Comparison of ENCODE assay signal across 1 cellular context in the genomic region with DNA sequence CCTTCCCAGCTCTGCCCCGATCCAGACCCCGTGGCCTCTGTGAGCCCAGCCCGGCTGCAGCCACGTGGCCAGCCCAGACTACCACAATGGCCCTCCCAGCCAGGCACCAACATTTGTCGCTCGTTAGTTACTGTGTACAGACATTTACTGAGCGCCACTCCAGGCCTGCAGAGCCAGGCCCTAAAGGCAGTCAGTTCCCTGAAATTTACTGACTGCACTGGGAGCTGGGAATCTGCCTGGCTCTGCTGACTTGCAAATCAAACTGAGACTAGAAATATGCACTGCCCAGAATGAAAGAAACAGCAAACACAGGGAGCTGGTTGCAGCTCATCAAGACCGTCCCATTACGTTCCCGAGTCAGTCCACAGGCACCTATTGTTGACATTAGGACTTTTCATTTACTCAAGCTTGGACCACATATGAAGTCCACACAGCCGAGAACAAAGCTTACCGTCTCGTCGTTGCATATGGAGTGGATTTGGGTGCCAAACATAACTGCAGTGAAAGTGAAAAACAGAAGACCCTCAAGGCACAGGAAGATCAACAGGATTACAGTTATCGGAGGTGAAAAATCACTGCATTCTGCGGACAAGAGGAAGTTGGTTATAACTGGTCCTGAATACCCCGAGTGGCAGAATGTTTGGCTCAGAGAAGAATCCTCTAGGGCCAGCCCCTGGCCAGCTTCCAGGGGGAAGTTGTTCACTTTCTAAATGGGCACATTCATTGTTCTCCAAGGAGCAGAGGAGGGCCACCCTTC.
A peak's percentile ranks its signal among the peaks of the same experiment; 100 is the strongest.
TF ChIP-seq lines count a peak whose summit lies in the region.

No MANE protein-coding gene starts in this region.

TF ChIP-seq in HepG2, 621 proteins besides CTCF, POLR2A, EP300 and RAD21 (continued from another document and continues in another):
- TF ChIP-seq, protein P1, sequence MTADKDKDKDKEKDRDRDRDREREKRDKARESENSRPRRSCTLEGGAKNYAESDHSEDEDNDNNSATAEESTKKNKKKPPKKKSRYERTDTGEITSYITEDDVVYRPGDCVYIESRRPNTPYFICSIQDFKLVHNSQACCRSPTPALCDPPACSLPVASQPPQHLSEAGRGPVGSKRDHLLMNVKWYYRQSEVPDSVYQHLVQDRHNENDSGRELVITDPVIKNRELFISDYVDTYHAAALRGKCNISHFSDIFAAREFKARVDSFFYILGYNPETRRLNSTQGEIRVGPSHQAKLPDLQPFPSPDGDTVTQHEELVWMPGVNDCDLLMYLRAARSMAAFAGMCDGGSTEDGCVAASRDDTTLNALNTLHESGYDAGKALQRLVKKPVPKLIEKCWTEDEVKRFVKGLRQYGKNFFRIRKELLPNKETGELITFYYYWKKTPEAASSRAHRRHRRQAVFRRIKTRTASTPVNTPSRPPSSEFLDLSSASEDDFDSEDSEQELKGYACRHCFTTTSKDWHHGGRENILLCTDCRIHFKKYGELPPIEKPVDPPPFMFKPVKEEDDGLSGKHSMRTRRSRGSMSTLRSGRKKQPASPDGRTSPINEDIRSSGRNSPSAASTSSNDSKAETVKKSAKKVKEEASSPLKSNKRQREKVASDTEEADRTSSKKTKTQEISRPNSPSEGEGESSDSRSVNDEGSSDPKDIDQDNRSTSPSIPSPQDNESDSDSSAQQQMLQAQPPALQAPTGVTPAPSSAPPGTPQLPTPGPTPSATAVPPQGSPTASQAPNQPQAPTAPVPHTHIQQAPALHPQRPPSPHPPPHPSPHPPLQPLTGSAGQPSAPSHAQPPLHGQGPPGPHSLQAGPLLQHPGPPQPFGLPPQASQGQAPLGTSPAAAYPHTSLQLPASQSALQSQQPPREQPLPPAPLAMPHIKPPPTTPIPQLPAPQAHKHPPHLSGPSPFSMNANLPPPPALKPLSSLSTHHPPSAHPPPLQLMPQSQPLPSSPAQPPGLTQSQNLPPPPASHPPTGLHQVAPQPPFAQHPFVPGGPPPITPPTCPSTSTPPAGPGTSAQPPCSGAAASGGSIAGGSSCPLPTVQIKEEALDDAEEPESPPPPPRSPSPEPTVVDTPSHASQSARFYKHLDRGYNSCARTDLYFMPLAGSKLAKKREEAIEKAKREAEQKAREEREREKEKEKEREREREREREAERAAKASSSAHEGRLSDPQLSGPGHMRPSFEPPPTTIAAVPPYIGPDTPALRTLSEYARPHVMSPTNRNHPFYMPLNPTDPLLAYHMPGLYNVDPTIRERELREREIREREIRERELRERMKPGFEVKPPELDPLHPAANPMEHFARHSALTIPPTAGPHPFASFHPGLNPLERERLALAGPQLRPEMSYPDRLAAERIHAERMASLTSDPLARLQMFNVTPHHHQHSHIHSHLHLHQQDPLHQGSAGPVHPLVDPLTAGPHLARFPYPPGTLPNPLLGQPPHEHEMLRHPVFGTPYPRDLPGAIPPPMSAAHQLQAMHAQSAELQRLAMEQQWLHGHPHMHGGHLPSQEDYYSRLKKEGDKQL (CRISPR knock-in tag; IDR thresholded peaks at IDR 0.05; ENCODE audit: low read depth): 0 out of 2 replicates have a peak, but pooled peaks have one; percentile 42
- peak; percentile 30; the same call in 1 of the 2 replicates for TF ChIP-seq NR2C2 (CRISPR knock-in tag; IDR thresholded peaks at IDR 0.05; ENCODE audit: borderline replicate concordance)
- no peak for TF ChIP-seq ZNF546 (CRISPR knock-in tag; conservative IDR thresholded peaks at IDR 0.05)
- TF ChIP-seq ZNF3 (CRISPR knock-in tag; IDR thresholded peaks at IDR 0.05): peak; percentile 78; the same call in 1 of the 2 replicates
- TF ChIP-seq, protein P2, sequence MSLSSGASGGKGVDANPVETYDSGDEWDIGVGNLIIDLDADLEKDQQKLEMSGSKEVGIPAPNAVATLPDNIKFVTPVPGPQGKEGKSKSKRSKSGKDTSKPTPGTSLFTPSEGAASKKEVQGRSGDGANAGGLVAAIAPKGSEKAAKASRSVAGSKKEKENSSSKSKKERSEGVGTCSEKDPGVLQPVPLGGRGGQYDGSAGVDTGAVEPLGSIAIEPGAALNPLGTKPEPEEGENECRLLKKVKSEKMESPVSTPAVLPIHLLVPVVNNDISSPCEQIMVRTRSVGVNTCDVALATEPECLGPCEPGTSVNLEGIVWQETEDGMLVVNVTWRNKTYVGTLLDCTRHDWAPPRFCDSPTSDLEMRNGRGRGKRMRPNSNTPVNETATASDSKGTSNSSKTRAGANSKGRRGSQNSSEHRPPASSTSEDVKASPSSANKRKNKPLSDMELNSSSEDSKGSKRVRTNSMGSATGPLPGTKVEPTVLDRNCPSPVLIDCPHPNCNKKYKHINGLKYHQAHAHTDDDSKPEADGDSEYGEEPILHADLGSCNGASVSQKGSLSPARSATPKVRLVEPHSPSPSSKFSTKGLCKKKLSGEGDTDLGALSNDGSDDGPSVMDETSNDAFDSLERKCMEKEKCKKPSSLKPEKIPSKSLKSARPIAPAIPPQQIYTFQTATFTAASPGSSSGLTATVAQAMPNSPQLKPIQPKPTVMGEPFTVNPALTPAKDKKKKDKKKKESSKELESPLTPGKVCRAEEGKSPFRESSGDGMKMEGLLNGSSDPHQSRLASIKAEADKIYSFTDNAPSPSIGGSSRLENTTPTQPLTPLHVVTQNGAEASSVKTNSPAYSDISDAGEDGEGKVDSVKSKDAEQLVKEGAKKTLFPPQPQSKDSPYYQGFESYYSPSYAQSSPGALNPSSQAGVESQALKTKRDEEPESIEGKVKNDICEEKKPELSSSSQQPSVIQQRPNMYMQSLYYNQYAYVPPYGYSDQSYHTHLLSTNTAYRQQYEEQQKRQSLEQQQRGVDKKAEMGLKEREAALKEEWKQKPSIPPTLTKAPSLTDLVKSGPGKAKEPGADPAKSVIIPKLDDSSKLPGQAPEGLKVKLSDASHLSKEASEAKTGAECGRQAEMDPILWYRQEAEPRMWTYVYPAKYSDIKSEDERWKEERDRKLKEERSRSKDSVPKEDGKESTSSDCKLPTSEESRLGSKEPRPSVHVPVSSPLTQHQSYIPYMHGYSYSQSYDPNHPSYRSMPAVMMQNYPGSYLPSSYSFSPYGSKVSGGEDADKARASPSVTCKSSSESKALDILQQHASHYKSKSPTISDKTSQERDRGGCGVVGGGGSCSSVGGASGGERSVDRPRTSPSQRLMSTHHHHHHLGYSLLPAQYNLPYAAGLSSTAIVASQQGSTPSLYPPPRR (CRISPR knock-in tag; IDR thresholded peaks at IDR 0.05; ENCODE audit: borderline replicate concordance): peak; percentile 77; the same call in 1 of the 2 replicates
- no peak for TF ChIP-seq GTF2F1 (IDR thresholded peaks at IDR 0.05; ENCODE audit: low read length)
- TF ChIP-seq, protein P3, sequence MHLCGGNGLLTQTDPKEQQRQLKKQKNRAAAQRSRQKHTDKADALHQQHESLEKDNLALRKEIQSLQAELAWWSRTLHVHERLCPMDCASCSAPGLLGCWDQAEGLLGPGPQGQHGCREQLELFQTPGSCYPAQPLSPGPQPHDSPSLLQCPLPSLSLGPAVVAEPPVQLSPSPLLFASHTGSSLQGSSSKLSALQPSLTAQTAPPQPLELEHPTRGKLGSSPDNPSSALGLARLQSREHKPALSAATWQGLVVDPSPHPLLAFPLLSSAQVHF (CRISPR knock-in tag; IDR thresholded peaks at IDR 0.05): no peak
- TF ChIP-seq ZSCAN30 (CRISPR knock-in tag; IDR thresholded peaks at IDR 0.05): no peak
- peak; percentile 59; the same call in 1 of the 2 replicates for TF ChIP-seq ZNF12 (CRISPR knock-in tag; IDR thresholded peaks at IDR 0.05)
- TF ChIP-seq BORCS8-MEF2B (CRISPR knock-in tag; IDR thresholded peaks at IDR 0.05): peak; percentile 43; the same call in 1 of the 2 replicates
- TF ChIP-seq ISL2 (CRISPR knock-in tag; IDR thresholded peaks at IDR 0.05): peak; percentile 49; the same call in 1 of the 2 replicates
- TF ChIP-seq, protein P4, sequence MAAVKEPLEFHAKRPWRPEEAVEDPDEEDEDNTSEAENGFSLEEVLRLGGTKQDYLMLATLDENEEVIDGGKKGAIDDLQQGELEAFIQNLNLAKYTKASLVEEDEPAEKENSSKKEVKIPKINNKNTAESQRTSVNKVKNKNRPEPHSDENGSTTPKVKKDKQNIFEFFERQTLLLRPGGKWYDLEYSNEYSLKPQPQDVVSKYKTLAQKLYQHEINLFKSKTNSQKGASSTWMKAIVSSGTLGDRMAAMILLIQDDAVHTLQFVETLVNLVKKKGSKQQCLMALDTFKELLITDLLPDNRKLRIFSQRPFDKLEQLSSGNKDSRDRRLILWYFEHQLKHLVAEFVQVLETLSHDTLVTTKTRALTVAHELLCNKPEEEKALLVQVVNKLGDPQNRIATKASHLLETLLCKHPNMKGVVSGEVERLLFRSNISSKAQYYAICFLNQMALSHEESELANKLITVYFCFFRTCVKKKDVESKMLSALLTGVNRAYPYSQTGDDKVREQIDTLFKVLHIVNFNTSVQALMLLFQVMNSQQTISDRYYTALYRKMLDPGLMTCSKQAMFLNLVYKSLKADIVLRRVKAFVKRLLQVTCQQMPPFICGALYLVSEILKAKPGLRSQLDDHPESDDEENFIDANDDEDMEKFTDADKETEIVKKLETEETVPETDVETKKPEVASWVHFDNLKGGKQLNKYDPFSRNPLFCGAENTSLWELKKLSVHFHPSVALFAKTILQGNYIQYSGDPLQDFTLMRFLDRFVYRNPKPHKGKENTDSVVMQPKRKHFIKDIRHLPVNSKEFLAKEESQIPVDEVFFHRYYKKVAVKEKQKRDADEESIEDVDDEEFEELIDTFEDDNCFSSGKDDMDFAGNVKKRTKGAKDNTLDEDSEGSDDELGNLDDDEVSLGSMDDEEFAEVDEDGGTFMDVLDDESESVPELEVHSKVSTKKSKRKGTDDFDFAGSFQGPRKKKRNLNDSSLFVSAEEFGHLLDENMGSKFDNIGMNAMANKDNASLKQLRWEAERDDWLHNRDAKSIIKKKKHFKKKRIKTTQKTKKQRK (IDR thresholded peaks at IDR 0.05; ENCODE audit: low read length): no peak
- no peak for TF ChIP-seq TGIF2 (CRISPR knock-in tag; IDR thresholded peaks at IDR 0.05)
- peak; percentile 84 for TF ChIP-seq PAXIP1 (CRISPR knock-in tag; conservative IDR thresholded peaks at IDR 0.05)
- TF ChIP-seq ZSCAN9 (CRISPR knock-in tag; IDR thresholded peaks at IDR 0.05; ENCODE audit: borderline replicate concordance): peak; percentile 52; the same call in 1 of the 2 replicates
- no peak for TF ChIP-seq PREB (CRISPR knock-in tag; IDR thresholded peaks at IDR 0.05)
- TF ChIP-seq ZGPAT (CRISPR knock-in tag; IDR thresholded peaks at IDR 0.05): peak; percentile 62
- no peak for TF ChIP-seq CSRNP2 (CRISPR knock-in tag; conservative IDR thresholded peaks at IDR 0.05; ENCODE audit: low read depth)
- TF ChIP-seq, protein P5, sequence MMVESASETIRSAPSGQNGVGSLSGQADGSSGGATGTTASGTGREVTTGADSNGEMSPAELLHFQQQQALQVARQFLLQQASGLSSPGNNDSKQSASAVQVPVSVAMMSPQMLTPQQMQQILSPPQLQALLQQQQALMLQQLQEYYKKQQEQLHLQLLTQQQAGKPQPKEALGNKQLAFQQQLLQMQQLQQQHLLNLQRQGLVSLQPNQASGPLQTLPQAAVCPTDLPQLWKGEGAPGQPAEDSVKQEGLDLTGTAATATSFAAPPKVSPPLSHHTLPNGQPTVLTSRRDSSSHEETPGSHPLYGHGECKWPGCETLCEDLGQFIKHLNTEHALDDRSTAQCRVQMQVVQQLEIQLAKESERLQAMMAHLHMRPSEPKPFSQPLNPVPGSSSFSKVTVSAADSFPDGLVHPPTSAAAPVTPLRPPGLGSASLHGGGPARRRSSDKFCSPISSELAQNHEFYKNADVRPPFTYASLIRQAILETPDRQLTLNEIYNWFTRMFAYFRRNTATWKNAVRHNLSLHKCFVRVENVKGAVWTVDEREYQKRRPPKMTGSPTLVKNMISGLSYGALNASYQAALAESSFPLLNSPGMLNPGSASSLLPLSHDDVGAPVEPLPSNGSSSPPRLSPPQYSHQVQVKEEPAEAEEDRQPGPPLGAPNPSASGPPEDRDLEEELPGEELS (CRISPR knock-in tag; IDR thresholded peaks at IDR 0.05): peak; percentile 76
